In the genomic region with DNA sequence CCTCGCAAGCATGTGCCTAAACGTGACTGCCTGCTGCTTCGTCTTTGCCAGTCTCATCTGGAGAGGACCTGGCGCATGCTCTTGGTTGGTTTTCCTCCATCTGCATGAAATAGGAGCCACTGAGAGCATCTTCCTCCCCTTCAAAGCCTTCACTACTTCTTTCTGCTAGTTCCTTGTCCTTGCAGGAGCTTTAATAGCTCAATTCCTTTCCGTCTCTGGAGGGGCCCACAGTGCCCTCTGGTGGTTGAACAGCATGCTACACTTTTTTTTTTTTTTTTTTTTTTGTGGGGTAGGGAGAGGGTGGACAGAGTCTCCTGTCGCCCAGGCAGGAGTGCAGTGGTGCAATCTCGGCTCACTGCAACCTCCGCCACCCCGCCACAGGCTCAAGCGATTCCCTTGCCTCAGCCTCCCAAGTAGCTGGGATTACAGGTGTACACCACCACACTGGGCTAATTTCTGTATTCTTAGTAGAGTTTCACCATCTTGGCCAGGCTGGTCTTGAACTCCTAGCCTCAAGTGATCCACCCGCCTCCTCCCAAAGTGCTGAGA, we compare ENCODE assay signal across 9 cellular contexts. TPM values are rescaled to one million over a fixed set of nuclear protein-coding genes. Genes with fewer than 3 reads are reported as not detected.
DNase-seq lines count a peak whose midpoint lies in the region; ATAC-seq and FAIRE-seq lines count a peak whose summit lies in the region.
"Had no signal": no experiment of that assay in that cellular context is flagged by ENCODE, and none has a peak within 500 bp of the region (broad histone marks: within the 10 kb centered on the region; RNA-seq: fewer than 3 reads in every experiment).

No MANE protein-coding gene starts in this region.

- H3K4me3 Mint-ChIP-seq in activated T-helper 17 cell treated with anti-CD3 and anti-CD28 coated beads, Interleukin-2, amount 50 U/mL, for 72 hours: no peak overlapping the region
- H3K4me3 Mint-ChIP-seq: IgD-negative memory B cell had no signal

- H3K27me3 ChIP-seq in HAP-1 (ENCODE audit: low read depth): no peaks in the 10 kb centered on the region

- FAIRE-seq in RCC 7860 (lab: Jason Lieb, UNC): no peak

- H3K4me1 Mint-ChIP-seq in activated T-helper 17 cell treated with anti-CD3 and anti-CD28 coated beads, Interleukin-2, amount 50 U/mL, for 72 hours: peaks cover 5% of the 10 kb centered on the region

- peak in 9 of 14 donors; percentile 5 to 54 (median 10) for DNase-seq in C1 segment of cervical spinal cord (lab: John Stamatoyannopoulos, UW)
- peak; percentile 38 to 64 for DNase-seq in HAP-1 (ENCODE audit: low spot score in 2 of 2)
- DNase-seq in RCC 7860 (ENCODE audit: low spot score): peak; percentile 28
- peak; percentile 35 for DNase-seq in foreskin melanocyte
- peak; percentile 54 for DNase-seq in pons (ENCODE audit: low spot score)

- no peak overlapping the region for H3K27ac Mint-ChIP-seq in activated T-helper 17 cell treated with anti-CD3 and anti-CD28 coated beads, Interleukin-2, amount 50 U/mL, for 72 hours

- in situ Hi-C loops in HAP-1 (cut with MboI; ENCODE audit: low sequenced_read_pairs): loop anchor here (10.0 kb wide), 1 partner anchor 155 kb away; no protein-coding TSS in a partner anchor

- H3K4me1 ChIP-seq in HAP-1: no peaks in the 10 kb centered on the region

- H3K36me3 ChIP-seq in HAP-1 (replicated peaks): no peaks in the 10 kb centered on the region

- no peaks in the 10 kb centered on the region for H3K36me3 Mint-ChIP-seq in activated T-helper 17 cell treated with anti-CD3 and anti-CD28 coated beads, Interleukin-2, amount 50 U/mL, for 72 hours (ENCODE audit: low read depth)
- H3K36me3 Mint-ChIP-seq: IgD-negative memory B cell had no signal

- no peaks in the 10 kb centered on the region for H3K9me3 ChIP-seq in HAP-1

- peak; percentile 56 for ATAC-seq in activated T-helper 17 cell treated with anti-CD3 and anti-CD28 coated beads, Interleukin-2, amount 50 U/mL, for 72 hours (replicated peaks)
- ATAC-seq in HG03139 (IDR thresholded peaks at IDR 0.05; ENCODE audit: unreplicated experiment) (no peak), HG02763 (IDR thresholded peaks at IDR 0.05; ENCODE audit: unreplicated experiment) (no peak)

- no peaks in the 10 kb centered on the region for H3K9me3 Mint-ChIP-seq in activated T-helper 17 cell treated with anti-CD3 and anti-CD28 coated beads, Interleukin-2, amount 50 U/mL, for 72 hours

- no peaks in the 10 kb centered on the region for H3K27me3 Mint-ChIP-seq in activated T-helper 17 cell treated with anti-CD3 and anti-CD28 coated beads, Interleukin-2, amount 50 U/mL, for 72 hours
- H3K27me3 Mint-ChIP-seq: IgD-negative memory B cell had no signal

- H3K4me3 ChIP-seq in HAP-1: no peak overlapping the region

RNA-seq across cellular contexts. Expression of a gene that starts 59.6 kb away (rescaled TPM):
- 10 to 100 TPM; 53.1 to 56.8 TPM for total RNA-seq in activated T-helper 17 cell treated with anti-CD3 and anti-CD28 coated beads, Interleukin-2, amount 50 U/mL, for 72 hours
